1 cellular context compared by ENCODE assay signal in the genomic region with DNA sequence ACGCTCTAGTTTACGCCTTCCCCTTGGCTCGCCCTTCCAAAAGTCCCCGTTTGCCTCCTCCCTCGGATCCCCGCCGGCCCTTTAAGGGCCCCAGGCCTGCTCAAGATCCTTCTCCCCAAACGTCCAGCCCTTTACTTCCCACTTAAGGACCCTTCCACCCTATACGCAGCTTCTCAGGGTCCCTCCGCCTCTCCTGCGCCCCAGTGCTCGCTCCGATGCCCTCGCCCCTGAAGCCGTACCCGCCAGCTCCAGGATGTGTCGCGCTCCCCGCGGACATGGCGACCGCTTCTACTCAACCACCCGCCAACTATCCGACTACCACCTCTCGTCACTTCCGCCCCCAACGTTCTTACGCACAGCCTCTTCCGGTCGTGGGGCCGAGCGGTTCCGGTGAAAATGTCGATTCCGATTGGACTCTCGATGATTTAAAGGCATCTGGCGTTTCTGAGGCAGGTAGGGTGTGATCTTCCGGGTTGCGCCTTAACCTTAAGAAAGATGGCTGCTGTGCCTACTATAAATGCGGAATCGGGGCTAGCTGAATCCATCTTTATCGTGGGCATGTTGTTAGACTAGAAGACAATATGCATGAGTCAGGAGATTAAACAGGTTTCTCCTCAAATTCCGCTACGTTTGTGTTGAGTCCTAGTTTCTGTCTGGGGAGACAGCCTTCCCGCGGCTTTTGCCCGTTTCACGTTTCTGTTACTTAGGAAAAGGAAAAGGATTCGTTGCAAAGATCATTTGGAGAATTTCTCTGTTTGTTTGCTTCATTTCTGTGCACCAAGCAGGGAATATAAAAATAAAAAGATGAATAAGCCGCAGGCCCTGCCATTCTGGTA.
A peak's percentile ranks its signal among the peaks of the same experiment; 100 is the strongest.
TF ChIP-seq lines count a peak whose summit lies in the region.

Gene KHDC4 (minus strand): TSS at position 317 of the 836 bp plus-strand sequence. CDS start 40 bp downstream, at position 277.

TF ChIP-seq in GM23338, 12 proteins besides CTCF, POLR2A, EP300 and RAD21 (continued from another document):
- TF ChIP-seq ZNF462 (CRISPR knock-in tag; IDR thresholded peaks at IDR 0.05) (no peak), CREB1 (CRISPR knock-in tag; IDR thresholded peaks at IDR 0.05; ENCODE audit: low read depth) (peak; percentile 90), ZNF114 (CRISPR knock-in tag; IDR thresholded peaks at IDR 0.05) (no peak), JUNB (IDR thresholded peaks at IDR 0.05; ENCODE audit: unreplicated experiment) (no peak), STAT1 (IDR thresholded peaks at IDR 0.05; ENCODE audit: unreplicated experiment) (no peak)
TF ChIP-seq in GM23338: peak in this region for 3.
